4 cellular contexts compared by ENCODE assay signal in the genomic region with DNA sequence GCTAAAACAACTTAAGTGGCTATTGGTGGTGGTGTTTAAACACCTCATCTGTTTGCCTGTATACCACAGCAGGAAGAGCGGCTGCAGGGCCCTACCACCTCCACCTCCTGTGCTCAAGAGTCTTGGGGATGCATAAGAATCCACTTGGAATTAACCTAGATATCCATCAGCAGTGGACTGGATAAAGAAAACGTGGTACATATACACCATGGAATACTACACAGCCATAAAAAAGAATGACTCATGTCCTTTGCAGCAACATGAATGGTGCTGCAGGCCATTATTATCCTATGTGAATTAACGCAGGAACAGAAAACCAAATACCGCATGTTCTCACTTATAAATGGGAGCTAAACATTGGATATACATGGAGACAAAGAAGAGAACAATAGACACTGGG.
TF ChIP-seq lines count a peak whose summit lies in the region.

No MANE protein-coding gene starts in this region.

TF ChIP-seq in SK-N-SH treated with all-trans-retinoic acid at 6 μM for 48 hours, 23 proteins besides CTCF, POLR2A, EP300 and RAD21 (continued from another document):
- TF ChIP-seq ZFP3 (CRISPR knock-in tag; IDR thresholded peaks at IDR 0.05) = no peak

TF ChIP-seq in SK-N-SH, 30 proteins besides CTCF, POLR2A, EP300 and RAD21:
- TF ChIP-seq, protein P1, sequence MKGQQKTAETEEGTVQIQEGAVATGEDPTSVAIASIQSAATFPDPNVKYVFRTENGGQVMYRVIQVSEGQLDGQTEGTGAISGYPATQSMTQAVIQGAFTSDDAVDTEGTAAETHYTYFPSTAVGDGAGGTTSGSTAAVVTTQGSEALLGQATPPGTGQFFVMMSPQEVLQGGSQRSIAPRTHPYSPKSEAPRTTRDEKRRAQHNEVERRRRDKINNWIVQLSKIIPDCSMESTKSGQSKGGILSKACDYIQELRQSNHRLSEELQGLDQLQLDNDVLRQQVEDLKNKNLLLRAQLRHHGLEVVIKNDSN (IDR thresholded peaks at IDR 0.05; ENCODE audit: borderline replicate concordance, low read depth) = no peak
- TF ChIP-seq NRF1 (IDR thresholded peaks at IDR 0.05; ENCODE audit: low read depth, low read length) (no peak), SIN3A (IDR thresholded peaks at IDR 0.05; ENCODE audit: borderline replicate concordance, low read depth, low read length) (no peak), MXI1 (IDR thresholded peaks at IDR 0.05; ENCODE audit: low read depth, low read length) (no peak), YY1 (IDR thresholded peaks at IDR 0.05; ENCODE audit: low read depth) (no peak), TAF1 (IDR thresholded peaks at IDR 0.05; ENCODE audit: borderline replicate concordance, low read depth, low read length) (no peak), FOXJ3 (CRISPR knock-in tag; IDR thresholded peaks at IDR 0.05) (no peak)
- TF ChIP-seq, protein P2, sequence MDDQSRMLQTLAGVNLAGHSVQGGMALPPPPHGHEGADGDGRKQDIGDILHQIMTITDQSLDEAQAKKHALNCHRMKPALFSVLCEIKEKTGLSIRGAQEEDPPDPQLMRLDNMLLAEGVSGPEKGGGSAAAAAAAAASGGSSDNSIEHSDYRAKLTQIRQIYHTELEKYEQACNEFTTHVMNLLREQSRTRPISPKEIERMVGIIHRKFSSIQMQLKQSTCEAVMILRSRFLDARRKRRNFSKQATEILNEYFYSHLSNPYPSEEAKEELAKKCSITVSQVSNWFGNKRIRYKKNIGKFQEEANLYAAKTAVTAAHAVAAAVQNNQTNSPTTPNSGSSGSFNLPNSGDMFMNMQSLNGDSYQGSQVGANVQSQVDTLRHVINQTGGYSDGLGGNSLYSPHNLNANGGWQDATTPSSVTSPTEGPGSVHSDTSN (IDR thresholded peaks at IDR 0.05) = no peak
- TF ChIP-seq, protein P3, sequence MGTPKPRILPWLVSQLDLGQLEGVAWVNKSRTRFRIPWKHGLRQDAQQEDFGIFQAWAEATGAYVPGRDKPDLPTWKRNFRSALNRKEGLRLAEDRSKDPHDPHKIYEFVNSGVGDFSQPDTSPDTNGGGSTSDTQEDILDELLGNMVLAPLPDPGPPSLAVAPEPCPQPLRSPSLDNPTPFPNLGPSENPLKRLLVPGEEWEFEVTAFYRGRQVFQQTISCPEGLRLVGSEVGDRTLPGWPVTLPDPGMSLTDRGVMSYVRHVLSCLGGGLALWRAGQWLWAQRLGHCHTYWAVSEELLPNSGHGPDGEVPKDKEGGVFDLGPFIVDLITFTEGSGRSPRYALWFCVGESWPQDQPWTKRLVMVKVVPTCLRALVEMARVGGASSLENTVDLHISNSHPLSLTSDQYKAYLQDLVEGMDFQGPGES (IDR thresholded peaks at IDR 0.05; ENCODE audit: low read depth, low read length) = no peak

TF ChIP-seq in HEK293, 187 proteins besides CTCF, POLR2A, EP300 and RAD21 (continued from another document):
- TF ChIP-seq ZNF501 (tag by site-specific recombination; IDR thresholded peaks at IDR 0.05) = no peak

TF ChIP-seq in K562, 482 proteins besides CTCF, POLR2A, EP300 and RAD21 (continued from another document):
- peak; percentile 90 for TF ChIP-seq ZNF146 (CRISPR knock-in tag; IDR thresholded peaks at IDR 0.05; ENCODE audit: unreplicated experiment)
